ENCODE assay signal across 21 cellular contexts in the genomic region with DNA sequence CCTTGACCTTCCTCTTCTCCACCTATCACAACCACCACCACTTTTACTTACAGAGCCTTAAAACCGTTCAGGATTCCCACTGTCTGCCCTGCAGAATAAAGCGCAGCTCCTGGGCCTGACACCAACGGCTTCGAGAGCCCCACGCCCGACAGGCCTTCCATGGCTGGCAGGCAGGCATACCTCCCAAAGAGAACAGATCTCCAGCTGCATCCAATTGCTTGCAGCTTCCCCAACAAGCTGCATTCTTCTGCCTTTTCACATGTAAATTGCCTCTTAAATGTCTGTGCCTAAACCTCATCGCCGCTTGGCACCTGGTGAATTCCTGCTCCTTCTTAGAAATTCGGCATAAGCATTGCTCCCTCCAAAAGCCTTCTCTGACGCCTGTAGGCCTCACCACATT. TPM values are rescaled to one million over a fixed set of nuclear protein-coding genes. Genes with fewer than 3 reads are reported as not detected.
"Had no signal": no experiment of that assay in that cellular context is flagged by ENCODE, and none has a peak within 500 bp of the region (broad histone marks: within the 10 kb centered on the region; RNA-seq: fewer than 3 reads in every experiment).

No MANE protein-coding gene starts in this region.

- DNase-seq: activated CD8-positive, alpha-beta memory T cell treated with anti-CD3 and anti-CD28 coated beads, Interleukin-2, amount 50 U/mL, for 4 hours; activated CD8-positive, alpha-beta T cell treated with anti-CD3 and anti-CD28 coated beads for 36 hours; activated gamma-delta T cell treated with Interleukin-2 at 50 U/mL for 16 hours; activated naive CD8-positive, alpha-beta T cell treated with anti-CD3 and anti-CD28 coated beads, Interleukin-2, amount 10 ng/mL, durations not matched to agents 7 days and 5 days; activated T-cell treated with anti-CD3 and anti-CD28 coated beads, Interleukin-2, amount 50 U/mL, for 72 hours; aorta; heart right ventricle; immature natural killer cell; left colon; naive B cell; sigmoid colon; stimulated activated CD4-positive, alpha-beta T cell treated with anti-CD3 and anti-CD28 coated beads, Interleukin-2, amount 100 ng/mL, for 24 hours; stimulated activated naive B cell treated with anti-CD40 and anti-IgM and Interleukin-4, amounts not matched to agents 10 μg/mL and 1 μg/mL and 100 μg/mL, for 72 hours; SW 1271; transverse colon had no signal

- H3K4me1 Mint-ChIP-seq: naive B cell had no signal

- FAIRE-seq: endothelial cell of umbilical vein, frontal cortex had no signal

- H3K4me3 Mint-ChIP-seq: activated CD8-positive, alpha-beta T cell treated with anti-CD3 and anti-CD28 coated beads for 36 hours; activated naive CD8-positive, alpha-beta T cell treated with anti-CD3 and anti-CD28 coated beads, Interleukin-2, amount 10 ng/mL, durations not matched to agents 7 days and 5 days; activated T-cell treated with anti-CD3 and anti-CD28 coated beads, Interleukin-2, amount 50 U/mL, for 72 hours; immature natural killer cell; naive B cell; stimulated activated naive B cell treated with anti-CD40 and anti-IgM and Interleukin-4, amounts not matched to agents 10 μg/mL and 1 μg/mL and 100 μg/mL, for 72 hours; T-helper 2 cell treated with Interferon-gamma antibody and Interleukin-4, amounts not matched to agents 5 μg/mL and 100 μg/mL, for 36 hours had no signal

- H3K27ac ChIP-seq: cardiac muscle cell, heart right ventricle, sigmoid colon, transverse colon had no signal

- ATAC-seq: activated CD8-positive, alpha-beta T cell treated with anti-CD3 and anti-CD28 coated beads for 36 hours; activated T-cell treated with anti-CD3 and anti-CD28 coated beads, Interleukin-2, amount 50 U/mL, for 72 hours; heart right ventricle; left colon; stimulated activated naive B cell treated with anti-CD40 and anti-IgM and Interleukin-4, amounts not matched to agents 10 μg/mL and 1 μg/mL and 100 μg/mL, for 72 hours had no signal

- H3K9me3 Mint-ChIP-seq: activated CD8-positive, alpha-beta T cell treated with anti-CD3 and anti-CD28 coated beads for 36 hours; activated T-cell treated with anti-CD3 and anti-CD28 coated beads, Interleukin-2, amount 50 U/mL, for 72 hours; immature natural killer cell; T-helper 2 cell treated with Interferon-gamma antibody and Interleukin-4, amounts not matched to agents 5 μg/mL and 100 μg/mL, for 36 hours had no signal

- H3K36me3 Mint-ChIP-seq: activated naive CD8-positive, alpha-beta T cell treated with anti-CD3 and anti-CD28 coated beads, Interleukin-2, amount 10 ng/mL, durations not matched to agents 7 days and 5 days; immature natural killer cell had no signal

- H3K27me3 ChIP-seq: cardiac muscle cell, sigmoid colon, transverse colon had no signal

- H3K4me3 ChIP-seq: cardiac muscle cell, heart right ventricle, lung, sigmoid colon, transverse colon had no signal

- H3K4me1 ChIP-seq: heart right ventricle, sigmoid colon, transverse colon had no signal

- H3K27ac Mint-ChIP-seq: activated CD8-positive, alpha-beta T cell treated with anti-CD3 and anti-CD28 coated beads for 36 hours; activated naive CD8-positive, alpha-beta T cell treated with anti-CD3 and anti-CD28 coated beads, Interleukin-2, amount 10 ng/mL, durations not matched to agents 7 days and 5 days; activated T-cell treated with anti-CD3 and anti-CD28 coated beads, Interleukin-2, amount 50 U/mL, for 72 hours; immature natural killer cell; stimulated activated naive B cell treated with anti-CD40 and anti-IgM and Interleukin-4, amounts not matched to agents 10 μg/mL and 1 μg/mL and 100 μg/mL, for 72 hours; T-helper 2 cell treated with Interferon-gamma antibody and Interleukin-4, amounts not matched to agents 5 μg/mL and 100 μg/mL, for 36 hours had no signal

- H3K36me3 ChIP-seq: cardiac muscle cell, heart right ventricle, sigmoid colon, transverse colon had no signal

- H3K9me3 ChIP-seq: sigmoid colon, transverse colon had no signal

RNA-seq across cellular contexts. Expression of a gene that starts 31.5 kb away (rescaled TPM):
- total RNA-seq: fibroblast of lung had no signal
- polyA plus RNA-seq: aorta, fibroblast of lung had no signal
